Comparison of ENCODE assay signal across 21 cellular contexts in the genomic region with DNA sequence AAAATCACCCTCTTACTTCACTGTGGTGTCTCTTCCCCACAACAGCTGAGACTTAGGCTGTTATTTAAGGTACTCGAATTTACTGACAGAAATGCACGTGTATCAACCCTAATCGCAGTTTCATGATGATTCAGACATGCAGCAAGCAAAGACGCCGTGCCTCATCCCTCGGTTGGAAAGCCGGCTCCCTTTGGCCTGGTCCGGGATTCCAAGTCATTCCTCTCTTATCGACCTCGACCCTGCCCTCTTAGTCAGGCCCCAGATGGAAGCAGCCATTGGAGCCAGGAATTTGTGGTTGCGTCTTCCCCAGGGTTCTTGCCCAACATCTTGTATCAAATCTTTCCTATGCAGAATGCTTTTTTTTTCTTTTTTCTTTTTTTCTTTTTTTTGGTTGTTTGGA.
A peak's percentile ranks its signal among the peaks of the same experiment; 100 is the strongest.
DNase-seq lines count a peak whose midpoint lies in the region; ATAC-seq, FAIRE-seq and TF ChIP-seq lines count a peak whose summit lies in the region.
"Had no signal": no experiment of that assay in that cellular context is flagged by ENCODE, and none has a peak within 500 bp of the region (broad histone marks: within the 10 kb centered on the region; RNA-seq: fewer than 3 reads in every experiment).

No MANE protein-coding gene starts in this region.

- no peak overlapping the region for H3K18ac ChIP-seq in trophoblast cell (ENCODE audit: low read length)

- H3K4me1 Mint-ChIP-seq in astrocyte (ENCODE audit: low read depth, unreplicated experiment), result peaks cover 9% of the 10 kb centered on the region

- H3K36me3 ChIP-seq in MG63, result no peaks in the 10 kb centered on the region
- no peaks in the 10 kb centered on the region for H3K36me3 ChIP-seq in astrocyte (ENCODE audit: insufficient read depth, low read length)
- no peaks in the 10 kb centered on the region for H3K36me3 ChIP-seq in trophoblast cell (ENCODE audit: control insufficient read depth in 1 of 2, insufficient read depth in 2 of 2, low read length in 2 of 2)
- H3K36me3 ChIP-seq: BE2C, SJSA1 had no signal

- H3K79me1 ChIP-seq in trophoblast cell (ENCODE audit: low read length), result peaks cover 35% of the 10 kb centered on the region

- no peak overlapping the region for H3K4me3 ChIP-seq in MG63
- H3K4me3 ChIP-seq in astrocyte (ENCODE audit: insufficient read depth, low read depth, low read length), result no peak overlapping the region
- no peak overlapping the region for H3K4me3 ChIP-seq in trophoblast cell (ENCODE audit: low read depth, low read length)
- H3K4me3 ChIP-seq: K562, SJSA1 had no signal

- no peaks in the 10 kb centered on the region for H3K79me2 ChIP-seq in astrocyte (ENCODE audit: insufficient read depth, low read length)
- no peaks in the 10 kb centered on the region for H3K79me2 ChIP-seq in trophoblast cell (ENCODE audit: control insufficient read depth, insufficient read depth, low read length, poor library complexity)

- no peak overlapping the region for H3K27ac Mint-ChIP-seq in astrocyte (ENCODE audit: unreplicated experiment)
- H3K27ac Mint-ChIP-seq: HFFc6 had no signal

- no peak overlapping the region for H3K23ac ChIP-seq in trophoblast cell (ENCODE audit: low read length)

- no peak overlapping the region for H4K91ac ChIP-seq in trophoblast cell (ENCODE audit: low read depth, low read length)

- H4K20me1 ChIP-seq in astrocyte (ENCODE audit: insufficient read depth, low read length), result no peaks in the 10 kb centered on the region

- no CpG with 5 or more reads among the region's 11 CpGs for WGBS in trophoblast cell (ENCODE audit: extremely low coverage, insufficient coverage, insufficient read length)

- H3K27ac ChIP-seq in astrocyte (ENCODE audit: low read depth, low read length) (no peak overlapping the region), trophoblast cell (ENCODE audit: low read depth, low read length) (peak overlapping the region; percentile 90)
- H3K27ac ChIP-seq: SJSA1 had no signal

- H3K4me3 Mint-ChIP-seq in astrocyte (ENCODE audit: unreplicated experiment), result no peak overlapping the region
- H3K4me3 Mint-ChIP-seq: HFFc6 had no signal

- peaks cover 2% of the 10 kb centered on the region for H3K27me3 Mint-ChIP-seq in astrocyte (ENCODE audit: low read depth, unreplicated experiment)
- H3K27me3 Mint-ChIP-seq: CD4-positive, CD25-positive, alpha-beta regulatory T cell had no signal

- peaks cover 2% of the 10 kb centered on the region for H3K9me3 Mint-ChIP-seq in astrocyte (ENCODE audit: unreplicated experiment)
- H3K9me3 Mint-ChIP-seq: CD4-positive, CD25-positive, alpha-beta regulatory T cell had no signal

- H3K4ac ChIP-seq in trophoblast cell (ENCODE audit: low read depth, low read length), result no peak overlapping the region

- DNase-seq in MG63, result peak; percentile 60
- DNase-seq in astrocyte (ENCODE audit: low read depth), result peak; percentile 77
- peak; percentile 46 for DNase-seq in Right ventricle myocardium superior
- peak; percentile 97 to 98 for DNase-seq in trophoblast cell
- DNase-seq in ACHN, result no peak
- DNase-seq in activated CD4-positive, alpha-beta T cell treated with anti-CD3 and anti-CD28 coated beads for 1 hour, result no peak
- DNase-seq in NCI-H1694 (lab: John Stamatoyannopoulos, UW), result no peak
- DNase-seq in cerebellum (ENCODE audit: low spot score), result no peak
- DNase-seq: BE2C; CD4-positive, CD25-positive, alpha-beta regulatory T cell; DMS153; GF-D8; H7; HFFc6; NCI-H1105 treated with DMSO at 0.1 percent for 48 hours; NCI-H1694 treated with DMSO at 0.1 percent for 48 hours; NCI-H2107; NCI-H510A treated with DMSO at 0.1 percent for 48 hours; NCI-H82 had no signal

- H2AFZ ChIP-seq in astrocyte (ENCODE audit: low read depth, low read length) (no peak overlapping the region), trophoblast cell (ENCODE audit: insufficient read depth, low read length, poor library complexity) (no peak overlapping the region)

- H3K27me3 ChIP-seq in MG63 (no peaks in the 10 kb centered on the region), astrocyte (ENCODE audit: insufficient read depth, low read length) (no peaks in the 10 kb centered on the region), trophoblast cell (ENCODE audit: insufficient read depth, low read length) (no peaks in the 10 kb centered on the region)
- H3K27me3 ChIP-seq: BE2C, SJSA1 had no signal

- intact Hi-C loops in Right ventricle myocardium superior (cut with DNase I), result no loop called here

- peak overlapping the region; percentile 75 for H2BK5ac ChIP-seq in trophoblast cell (ENCODE audit: low read depth, low read length, poor library complexity)

- no peak overlapping the region for H2AK5ac ChIP-seq in trophoblast cell (ENCODE audit: low read length)

- H3K9me3 ChIP-seq in MG63 (no peaks in the 10 kb centered on the region), astrocyte (ENCODE audit: insufficient read depth, low read depth, low read length) (no peaks in the 10 kb centered on the region), trophoblast cell (ENCODE audit: insufficient read depth, low read depth, low read length) (no peaks in the 10 kb centered on the region)
- H3K9me3 ChIP-seq: BE2C, SJSA1 had no signal

- H4K12ac ChIP-seq in trophoblast cell (ENCODE audit: low read depth, low read length), result no peak overlapping the region

- H3K4me1 ChIP-seq in astrocyte (ENCODE audit: insufficient read depth, low read length) (peaks cover 8% of the 10 kb centered on the region), trophoblast cell (ENCODE audit: control insufficient read depth in 1 of 2, insufficient read depth in 2 of 2, low read length in 2 of 2) (peaks cover 6 to 11% of the 10 kb centered on the region in 2 experiments)

- FAIRE-seq in astrocyte (lab: Jason Lieb, UNC), result no peak
- FAIRE-seq: K562 had no signal

- H3K4me2 ChIP-seq in astrocyte (ENCODE audit: low read length), result no peak overlapping the region
- no peak overlapping the region for H3K4me2 ChIP-seq in trophoblast cell (ENCODE audit: low read length)

- H2BK120ac ChIP-seq in trophoblast cell (ENCODE audit: insufficient read depth, low read length, poor library complexity), result peak overlapping the region; percentile 90

- no peak overlapping the region for H4K8ac ChIP-seq in trophoblast cell (ENCODE audit: low read depth, low read length)

- no peaks in the 10 kb centered on the region for H3K36me3 Mint-ChIP-seq in astrocyte (ENCODE audit: low read depth, unreplicated experiment)
- H3K36me3 Mint-ChIP-seq: CD4-positive, CD25-positive, alpha-beta regulatory T cell had no signal

- in situ Hi-C loops in ACHN (cut with HindIII; ENCODE audit: low pct_ligation_motif_present, low pct_unique_long_range_greater_than_20kb, low sequenced_read_pairs), result no loop called here

- no peak overlapping the region for H3K14ac ChIP-seq in trophoblast cell (ENCODE audit: low read length)

- no peak overlapping the region for H2BK12ac ChIP-seq in trophoblast cell (ENCODE audit: low read length)

- H3K9ac ChIP-seq in astrocyte (ENCODE audit: low read length) (no peak overlapping the region), trophoblast cell (ENCODE audit: low read length) (no peak overlapping the region)

- no peak for ATAC-seq in Right ventricle myocardium superior (ENCODE audit: poor library complexity)
- ATAC-seq: K562 had no signal

- no peak for TF ChIP-seq CTCF in astrocyte (IDR thresholded peaks at IDR 0.05; ENCODE audit: insufficient read depth, low read depth, low read length)

Comparison
In these comparisons a context has a peak if more than half of its experiments do, and no peak if none do; other contexts are left out.
1. DNase-seq: peak in MG63 (single experiment), astrocyte (single experiment), Right ventricle myocardium superior (single experiment) and trophoblast cell (2 of 2); none in ACHN (single experiment), activated CD4-positive, alpha-beta T cell treated with anti-CD3 and anti-CD28 coated beads for 1 hour (single experiment), NCI-H1694 (single experiment) and cerebellum (single experiment).